Comparison of ENCODE assay signal across 8 cellular contexts in the genomic region with DNA sequence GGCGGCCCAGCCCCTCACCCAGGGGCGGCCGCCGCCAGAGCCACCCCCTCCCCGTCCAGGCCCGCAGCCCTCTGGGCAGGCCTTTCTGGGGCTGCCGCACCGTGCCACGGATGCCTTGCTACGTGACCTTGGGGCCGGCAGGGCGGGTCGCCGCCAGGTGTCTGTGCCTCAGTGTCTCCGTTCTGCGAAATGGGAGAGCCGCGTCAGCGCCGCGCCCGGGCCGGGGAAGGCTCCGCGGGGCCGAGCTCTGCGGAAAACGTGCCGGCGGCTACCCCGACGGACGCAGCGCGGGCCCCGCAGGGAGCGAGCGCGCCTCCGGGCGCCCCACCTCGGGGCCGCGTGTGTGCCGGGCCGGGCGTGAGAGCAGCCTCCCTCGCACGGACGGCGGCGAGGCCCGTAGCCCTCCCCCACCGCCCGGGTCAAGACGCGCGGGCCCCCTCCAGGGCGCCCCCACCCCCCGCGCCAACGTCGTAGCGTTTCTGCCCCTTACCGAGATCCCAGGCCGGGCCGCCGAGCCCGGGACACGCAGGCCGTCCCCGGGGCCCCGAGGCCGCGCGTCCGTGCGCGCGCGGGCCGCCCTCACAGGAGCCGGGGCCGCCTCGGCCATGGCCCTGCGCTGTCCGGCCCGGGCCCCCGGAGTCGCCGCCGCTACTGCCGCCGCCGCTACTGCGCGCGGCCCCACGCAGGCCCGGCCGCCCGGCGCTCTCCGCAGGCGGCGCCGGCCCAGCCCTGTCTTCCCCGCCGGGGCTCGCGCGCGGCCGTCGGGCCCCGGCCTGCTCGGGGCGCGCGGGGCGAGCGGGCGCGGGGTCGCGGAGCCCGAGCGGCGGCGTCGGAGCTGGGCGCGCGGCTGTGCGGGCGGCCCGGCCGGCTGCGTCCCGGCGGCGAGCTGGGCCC. TPM values are rescaled to one million over a fixed set of nuclear protein-coding genes. Genes with fewer than 3 reads are reported as not detected.
A peak's percentile ranks its signal among the peaks of the same experiment; 100 is the strongest.
DNase-seq lines count a peak whose midpoint lies in the region; ATAC-seq, FAIRE-seq and TF ChIP-seq lines count a peak whose summit lies in the region.

No MANE protein-coding gene starts in this region.

- no peak for FAIRE-seq in H54 (lab: Jason Lieb, UNC)

- H3K27me3 ChIP-seq in NT2/D1 (ENCODE audit: insufficient read depth, insufficient read length) (peaks cover 12% of the 10 kb centered on the region), transverse colon (peaks cover 5% of the 10 kb centered on the region)

- no peak for TF ChIP-seq EP300 in transverse colon (IDR thresholded peaks at IDR 0.05; ENCODE audit: low read depth)

- intact Hi-C loops in dendritic cell treated with granulocyte-macrophage colony-stimulating factor and Interleukin-4, amounts not matched to agents 40 ng/mL and 50 ng/mL, for 4 days (cut with micrococcal nuclease): loop anchor here (5.0 kb wide), 1 partner anchor 38 kb away; a partner anchor contains a TSS
- intact Hi-C loops in transverse colon (cut with DNase I; ENCODE audit: low total_unique reads): loop anchor here (2.0 kb wide), 1 partner anchor 37 kb away; a partner anchor contains a TSS

- H3K4me1 Mint-ChIP-seq in dendritic cell treated with granulocyte-macrophage colony-stimulating factor and Interleukin-4, amounts not matched to agents 40 ng/mL and 50 ng/mL, for 4 days (ENCODE audit: low read depth): peaks cover 25% of the 10 kb centered on the region

- H3K4me1 ChIP-seq in NT2/D1 (ENCODE audit: insufficient read depth, insufficient read length) (peaks cover 2% of the 10 kb centered on the region), mesodermal cell (ENCODE audit: control insufficient read depth, insufficient read depth, low read length, poor library complexity, severe bottlenecking) (peaks cover 3% of the 10 kb centered on the region), transverse colon (peaks cover 8 to 24% (median 15%) of the 10 kb centered on the region in 4 donors)

- in situ Hi-C loops in transverse colon (cut with MboI; ENCODE audit: low pct_ligation_motif_present in 1 of 4, low pct_unique_long_range_greater_than_20kb in 1 of 4, low sequenced_read_pairs in 3 of 4): no loop called here

- TF ChIP-seq POLR2A in transverse colon (IDR thresholded peaks at IDR 0.05) (no peak), H54 (IDR thresholded peaks at IDR 0.05; ENCODE audit: low read depth, low read length) (no peak)

- H3K9me3 ChIP-seq in NT2/D1 (ENCODE audit: insufficient read depth, low read length): no peaks in the 10 kb centered on the region
- H3K9me3 ChIP-seq in mesodermal cell (ENCODE audit: control insufficient read depth, low read length): no peaks in the 10 kb centered on the region
- H3K9me3 ChIP-seq in transverse colon: no peaks in the 10 kb centered on the region

- no peak for TF ChIP-seq CTCF in transverse colon (IDR thresholded peaks at IDR 0.05)

- peaks cover 20% of the 10 kb centered on the region for H3K36me3 Mint-ChIP-seq in dendritic cell treated with granulocyte-macrophage colony-stimulating factor and Interleukin-4, amounts not matched to agents 40 ng/mL and 50 ng/mL, for 4 days (ENCODE audit: low read depth)

- H3K27ac ChIP-seq in mesodermal cell (ENCODE audit: low read depth, low read length, severe bottlenecking) (no peak overlapping the region), transverse colon (peak overlapping the region in 3 of 4 donors; percentile 24 to 80 (median 47))

- H3K4me3 ChIP-seq in NT2/D1 (ENCODE audit: insufficient read length, low read depth) (peak overlapping the region; percentile 56), mesodermal cell (ENCODE audit: extremely low read depth, insufficient read depth, low read length, poor library complexity, severe bottlenecking) (peak overlapping the region; percentile 49), transverse colon (peak overlapping the region; percentile 27 to 99 (median 81))

- H3K36me3 ChIP-seq in NT2/D1 (ENCODE audit: insufficient read depth, insufficient read length, low read length) (peaks cover 23% of the 10 kb centered on the region), mesodermal cell (ENCODE audit: control insufficient read depth, insufficient read depth, low read length) (peaks cover 20% of the 10 kb centered on the region), transverse colon (peaks cover 0 to 11% (median 5%) of the 10 kb centered on the region in 4 donors)

- ATAC-seq in HG02571 (IDR thresholded peaks at IDR 0.05; ENCODE audit: unreplicated experiment): peak; percentile 25

- H3K27me3 Mint-ChIP-seq in dendritic cell treated with granulocyte-macrophage colony-stimulating factor and Interleukin-4, amounts not matched to agents 40 ng/mL and 50 ng/mL, for 4 days: peaks cover 29% of the 10 kb centered on the region

- H3K27ac Mint-ChIP-seq in dendritic cell treated with granulocyte-macrophage colony-stimulating factor and Interleukin-4, amounts not matched to agents 40 ng/mL and 50 ng/mL, for 4 days: no peak overlapping the region

- H3K9ac ChIP-seq in NT2/D1 (ENCODE audit: insufficient read length, low read depth): peak overlapping the region; percentile 42

- peak overlapping the region; percentile 48 for H3K4me3 Mint-ChIP-seq in dendritic cell treated with granulocyte-macrophage colony-stimulating factor and Interleukin-4, amounts not matched to agents 40 ng/mL and 50 ng/mL, for 4 days

- H3K9me3 Mint-ChIP-seq in dendritic cell treated with granulocyte-macrophage colony-stimulating factor and Interleukin-4, amounts not matched to agents 40 ng/mL and 50 ng/mL, for 4 days: no peaks in the 10 kb centered on the region

- DNase-seq in activated CD8-positive, alpha-beta memory T cell treated with anti-CD3 and anti-CD28 coated beads for 24 hours: peak; percentile 73
- DNase-seq in activated CD8-positive, alpha-beta memory T cell treated with anti-CD3 and anti-CD28 coated beads, Interleukin-2, amount 50 U/mL, for 4 hours: no peak
- no peak for DNase-seq in NT2/D1 (ENCODE audit: low read depth, low spot score)
- no peak for DNase-seq in transverse colon
- DNase-seq in H54 (ENCODE audit: insufficient read length, low spot score): no peak

- 1% methylated on average over 101 to 105 of the region's 142 CpGs for WGBS in mesodermal cell (ENCODE audit: insufficient coverage in 2 of 2), 2 experiments
- 0% methylated on average over 44 of the region's 142 CpGs; no CpG with 5 or more reads in 1 of the 2 donors for WGBS in transverse colon (ENCODE audit: low coverage in 1 of 2), 2 donors

RNA-seq across cellular contexts. Expression of a gene that starts 1.1 kb away (rescaled TPM):
- 12.8 TPM for polyA plus RNA-seq in mesodermal cell (2013, experiment 1 of 2)
- 10.9 TPM for polyA plus RNA-seq in mesodermal cell (2013, experiment 2 of 2)
- 10 to 100 TPM in 2 of 4 donors, 1 to 10 TPM in 2; 7.8 to 58.9 (median 14.2) TPM for total RNA-seq in transverse colon

RNA-seq across cellular contexts. Expression of a gene that starts 37.8 kb away (rescaled TPM):
- polyA plus RNA-seq in mesodermal cell (2013, experiment 1 of 2): 15.7 TPM
- 12.4 TPM for polyA plus RNA-seq in mesodermal cell (2013, experiment 2 of 2)
- 10 to 100 TPM; 15.8 to 50.4 (median 33.1) TPM for total RNA-seq in transverse colon
